In the genomic region with DNA sequence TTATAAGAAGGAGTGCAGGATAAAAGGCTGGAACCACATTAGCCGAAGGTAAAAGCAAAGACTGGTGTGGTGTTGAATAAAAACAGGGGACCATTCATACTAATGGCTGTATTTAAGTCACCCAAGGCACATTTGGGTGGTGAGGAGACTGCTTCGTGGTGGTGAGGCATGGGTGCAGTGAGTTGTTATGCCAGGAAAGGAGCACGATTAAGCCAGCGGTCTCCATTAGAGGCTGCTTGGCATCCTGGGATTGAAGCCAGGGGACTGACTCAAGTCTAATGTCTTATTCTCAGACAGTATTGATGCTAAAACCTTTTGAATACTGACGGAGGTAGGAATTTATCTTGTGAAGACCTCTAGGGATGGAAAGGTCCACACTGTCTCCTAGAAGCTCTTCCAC, we compare ENCODE assay signal across 9 cellular contexts. TPM values are rescaled to one million over a fixed set of nuclear protein-coding genes. Genes with fewer than 3 reads are reported as not detected.
DNase-seq lines count a peak whose midpoint lies in the region; ATAC-seq and TF ChIP-seq lines count a peak whose summit lies in the region.
"Had no signal": no experiment of that assay in that cellular context is flagged by ENCODE, and none has a peak within 500 bp of the region (broad histone marks: within the 10 kb centered on the region; RNA-seq: fewer than 3 reads in every experiment).

No MANE protein-coding gene starts in this region.

- no peak overlapping the region for H3K27ac Mint-ChIP-seq in activated T-helper 1 cell treated with anti-CD3 and anti-CD28 coated beads, Interleukin-12 subunit alpha, Interleukin-12 subunit beta, Interleukin-2, Interleukin-4 antibody, amounts not matched to agents 30 ng/mL and 10 ng/mL and 1 ng/mL, durations not matched to agents 14 hours and 24 hours and 36 hours

- peaks cover 13% of the 10 kb centered on the region for H3K36me3 Mint-ChIP-seq in activated T-helper 1 cell treated with anti-CD3 and anti-CD28 coated beads, Interleukin-12 subunit alpha, Interleukin-12 subunit beta, Interleukin-2, Interleukin-4 antibody, amounts not matched to agents 30 ng/mL and 10 ng/mL and 1 ng/mL, durations not matched to agents 14 hours and 24 hours and 36 hours (ENCODE audit: low read depth)

- no peak overlapping the region for H3K4me3 Mint-ChIP-seq in activated T-helper 1 cell treated with anti-CD3 and anti-CD28 coated beads, Interleukin-12 subunit alpha, Interleukin-12 subunit beta, Interleukin-2, Interleukin-4 antibody, amounts not matched to agents 30 ng/mL and 10 ng/mL and 1 ng/mL, durations not matched to agents 14 hours and 24 hours and 36 hours

- H3K4me1 Mint-ChIP-seq in activated T-helper 1 cell treated with anti-CD3 and anti-CD28 coated beads, Interleukin-12 subunit alpha, Interleukin-12 subunit beta, Interleukin-2, Interleukin-4 antibody, amounts not matched to agents 30 ng/mL and 10 ng/mL and 1 ng/mL, durations not matched to agents 14 hours and 24 hours and 36 hours (ENCODE audit: low read depth): peaks cover 28% of the 10 kb centered on the region

- H3K27me3 Mint-ChIP-seq in activated T-helper 1 cell treated with anti-CD3 and anti-CD28 coated beads, Interleukin-12 subunit alpha, Interleukin-12 subunit beta, Interleukin-2, Interleukin-4 antibody, amounts not matched to agents 30 ng/mL and 10 ng/mL and 1 ng/mL, durations not matched to agents 14 hours and 24 hours and 36 hours (ENCODE audit: insufficient read depth): no peaks in the 10 kb centered on the region

- peak overlapping the region in 3 of 4 donors; percentile 11 to 79 (median 68) for H3K27ac ChIP-seq in esophagus squamous epithelium
- H3K27ac ChIP-seq in skeletal muscle tissue (ENCODE audit: low read depth, low read length): no peak overlapping the region

- TF ChIP-seq CTCF in esophagus squamous epithelium (IDR thresholded peaks at IDR 0.05): no peak

- H3K4me3 ChIP-seq in esophagus squamous epithelium: peak overlapping the region in 3 of 4 donors; percentile 15 to 58 (median 31)
- H3K4me3 ChIP-seq in skeletal muscle tissue (ENCODE audit: low read length in 3 of 3): peak overlapping the region; percentile 13 to 65 (median 23)

- H3K4me1 ChIP-seq in esophagus squamous epithelium: peaks cover 0 to 37% (median 15%) of the 10 kb centered on the region in 3 donors
- peaks cover 5 to 9% (median 5%) of the 10 kb centered on the region in 3 donors for H3K4me1 ChIP-seq in skeletal muscle tissue (ENCODE audit: control insufficient read depth in 3 of 3, insufficient read depth in 3 of 3, low read length in 3 of 3)

- DNase-seq in esophagus squamous epithelium (lab: John Stamatoyannopoulos, UW) (no peak), NCI-H446 treated with DMSO at 0.1 percent for 48 hours (lab: John Stamatoyannopoulos, UW) (no peak), DMS153 (lab: John Stamatoyannopoulos, UW) (no peak), NCI-H2081 treated with DMSO at 0.1 percent for 48 hours (lab: John Stamatoyannopoulos, UW) (no peak)
- DNase-seq in activated T-helper 1 cell treated with anti-CD3 and anti-CD28 coated beads, Interleukin-12 subunit alpha, Interleukin-12 subunit beta, Interleukin-2, Interleukin-4 antibody, amounts not matched to agents 30 ng/mL and 10 ng/mL and 1 ng/mL, durations not matched to agents 14 hours and 24 hours and 36 hours (ENCODE audit: low spot score): no peak
- DNase-seq: SHP77 treated with DMSO at 0.1 percent for 48 hours had no signal

- H3K9me3 ChIP-seq in esophagus squamous epithelium (no peaks in the 10 kb centered on the region), skeletal muscle tissue (ENCODE audit: control insufficient read depth in 3 of 3, low read length in 3 of 3) (no peaks in the 10 kb centered on the region)

- no peak overlapping the region for H3K9ac ChIP-seq in skeletal muscle tissue (ENCODE audit: low read depth in 1 of 3, low read length in 3 of 3)

- no peak for TF ChIP-seq POLR2A in esophagus squamous epithelium (IDR thresholded peaks at IDR 0.05)

- no peaks in the 10 kb centered on the region for H3K9me3 Mint-ChIP-seq in activated T-helper 1 cell treated with anti-CD3 and anti-CD28 coated beads, Interleukin-12 subunit alpha, Interleukin-12 subunit beta, Interleukin-2, Interleukin-4 antibody, amounts not matched to agents 30 ng/mL and 10 ng/mL and 1 ng/mL, durations not matched to agents 14 hours and 24 hours and 36 hours

- intact Hi-C loops in esophagus squamous epithelium (cut with DNase I): no loop called here
- intact Hi-C loops in activated T-helper 1 cell treated with anti-CD3 and anti-CD28 coated beads, Interleukin-12 subunit alpha, Interleukin-12 subunit beta, Interleukin-2, Interleukin-4 antibody, amounts not matched to agents 30 ng/mL and 10 ng/mL and 1 ng/mL, durations not matched to agents 14 hours and 24 hours and 36 hours (cut with micrococcal nuclease): loop anchor here (1.0 kb wide), 1 partner anchor 21 kb away; no protein-coding TSS in a partner anchor

- H3K27me3 ChIP-seq in esophagus squamous epithelium: no peaks in the 10 kb centered on the region
- no peaks in the 10 kb centered on the region for H3K27me3 ChIP-seq in skeletal muscle tissue (ENCODE audit: control insufficient read depth in 3 of 3, insufficient read depth in 3 of 3, low read length in 3 of 3)

- WGBS in esophagus squamous epithelium, 2 donors: 39 to 48% methylated on average over 5 of the region's 5 CpGs

- peak; percentile 18 for ATAC-seq in GM18909 (IDR thresholded peaks at IDR 0.05; ENCODE audit: poor library complexity, unreplicated experiment)
- peak; percentile 15 for ATAC-seq in HG03565 (IDR thresholded peaks at IDR 0.05; ENCODE audit: unreplicated experiment)

- peaks cover 0 to 16% (median 0%) of the 10 kb centered on the region in 3 donors for H3K36me3 ChIP-seq in esophagus squamous epithelium
- peaks cover 0 to 7% (median 3%) of the 10 kb centered on the region in 3 donors for H3K36me3 ChIP-seq in skeletal muscle tissue (ENCODE audit: control insufficient read depth in 3 of 3, insufficient read depth in 3 of 3, low read length in 3 of 3)

RNA-seq across cellular contexts. Expression of a gene that starts 21.9 kb away (rescaled TPM):
- 10 to 100 TPM; 32.3 to 64.4 (median 46.8) TPM for total RNA-seq in esophagus squamous epithelium
- total RNA-seq in skeletal muscle tissue: 42.8 TPM
- 42.8 and 49.4 TPM in 2 replicates for total RNA-seq in activated T-helper 1 cell treated with anti-CD3 and anti-CD28 coated beads, Interleukin-12 subunit alpha, Interleukin-12 subunit beta, Interleukin-2, Interleukin-4 antibody, amounts not matched to agents 30 ng/mL and 10 ng/mL and 1 ng/mL, durations not matched to agents 14 hours and 24 hours and 36 hours
